27 cellular contexts compared by ENCODE assay signal in the genomic region with DNA sequence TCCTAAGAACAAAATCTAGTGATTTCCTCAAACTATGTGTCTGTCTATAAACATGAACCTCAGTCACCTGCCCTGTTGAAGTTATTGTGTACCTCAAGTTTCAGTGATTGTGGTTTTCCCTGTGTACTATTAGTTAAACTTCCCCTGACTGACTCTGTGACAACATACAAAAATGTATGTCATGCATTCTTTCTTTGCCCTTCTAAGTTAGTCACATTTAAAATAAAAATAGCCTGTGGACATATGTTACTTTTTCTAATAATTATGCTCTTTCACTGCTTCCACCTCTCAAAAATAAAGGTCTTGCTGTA. TPM values are rescaled to one million over a fixed set of nuclear protein-coding genes. Genes with fewer than 3 reads are reported as not detected.
"Had no signal": no experiment of that assay in that cellular context is flagged by ENCODE, and none has a peak within 500 bp of the region (broad histone marks: within the 10 kb centered on the region; RNA-seq: fewer than 3 reads in every experiment).

No MANE protein-coding gene starts in this region.

- ATAC-seq: effector memory CD8-positive, alpha-beta T cell; gastrocnemius medialis; heart right ventricle; left cardiac atrium; left lung; left ventricle myocardium superior; lower lobe of right lung; mucosa of descending colon; naive thymus-derived CD8-positive, alpha-beta T cell had no signal

- H3K27ac ChIP-seq: colonic mucosa, esophagus muscularis mucosa, gastrocnemius medialis, heart right ventricle, left lung, lower lobe of right lung had no signal

- DNase-seq: colonic mucosa; cortex of kidney; effector CD8-positive, alpha-beta T cell; effector memory CD8-positive, alpha-beta T cell; foreskin melanocyte; gastrocnemius medialis; glutamatergic neuron; head of caudate nucleus; heart right ventricle; hippocampal formation; left cardiac atrium; left lung; left ventricle myocardium superior; lower lobe of right lung; mesenchymal stem cell; mucosa of descending colon; naive B cell; naive thymus-derived CD8-positive, alpha-beta T cell had no signal

- H3K27ac Mint-ChIP-seq: dendritic cell treated with granulocyte-macrophage colony-stimulating factor and Interleukin-4, amounts not matched to agents 40 ng/mL and 50 ng/mL, for 4 days; effector memory CD8-positive, alpha-beta T cell; naive B cell; naive thymus-derived CD8-positive, alpha-beta T cell had no signal

- H3K27me3 Mint-ChIP-seq: dendritic cell treated with granulocyte-macrophage colony-stimulating factor and Interleukin-4, amounts not matched to agents 40 ng/mL and 50 ng/mL, for 4 days; effector memory CD8-positive, alpha-beta T cell; naive B cell; naive thymus-derived CD8-positive, alpha-beta T cell had no signal

- H3K4me3 ChIP-seq: colonic mucosa, esophagus muscularis mucosa, gastrocnemius medialis, heart right ventricle, left lung, lower lobe of right lung, mucosa of descending colon had no signal

- H3K36me3 ChIP-seq: colonic mucosa, esophagus muscularis mucosa, gastrocnemius medialis, heart right ventricle, left lung, lower lobe of right lung had no signal

- H3K36me3 Mint-ChIP-seq: mesothelial cell of epicardium; naive B cell; naive thymus-derived CD8-positive, alpha-beta T cell had no signal

- H3K4me1 Mint-ChIP-seq: naive B cell; naive thymus-derived CD8-positive, alpha-beta T cell had no signal

- H3K9me3 Mint-ChIP-seq: dendritic cell treated with granulocyte-macrophage colony-stimulating factor and Interleukin-4, amounts not matched to agents 40 ng/mL and 50 ng/mL, for 4 days; mesothelial cell of epicardium had no signal

- H3K4me3 Mint-ChIP-seq: dendritic cell treated with granulocyte-macrophage colony-stimulating factor and Interleukin-4, amounts not matched to agents 40 ng/mL and 50 ng/mL, for 4 days; effector memory CD8-positive, alpha-beta T cell; mesothelial cell of epicardium; naive B cell; naive thymus-derived CD8-positive, alpha-beta T cell had no signal

- H3K9me3 ChIP-seq: colonic mucosa, esophagus muscularis mucosa, gastrocnemius medialis, heart right ventricle, left lung, lower lobe of right lung, mucosa of descending colon had no signal

- H3K27me3 ChIP-seq: colonic mucosa, esophagus muscularis mucosa, gastrocnemius medialis, heart right ventricle, left lung had no signal

- H3K4me1 ChIP-seq: colonic mucosa, gastrocnemius medialis, heart right ventricle, left lung, lower lobe of right lung had no signal

RNA-seq across cellular contexts. Expression of a gene that starts 29.8 kb away (rescaled TPM):
- total RNA-seq: endothelial cell of umbilical vein; gastrocnemius medialis; kidney epithelial cell; lung microvascular endothelial cell; myocyte; naive thymus-derived CD8-positive, alpha-beta T cell had no signal
- polyA plus RNA-seq: endothelial cell of umbilical vein; fibroblast of lung; heart right ventricle; keratinocyte; naive thymus-derived CD8-positive, alpha-beta T cell had no signal
